ENCODE assay signal across 22 cellular contexts in the genomic region with DNA sequence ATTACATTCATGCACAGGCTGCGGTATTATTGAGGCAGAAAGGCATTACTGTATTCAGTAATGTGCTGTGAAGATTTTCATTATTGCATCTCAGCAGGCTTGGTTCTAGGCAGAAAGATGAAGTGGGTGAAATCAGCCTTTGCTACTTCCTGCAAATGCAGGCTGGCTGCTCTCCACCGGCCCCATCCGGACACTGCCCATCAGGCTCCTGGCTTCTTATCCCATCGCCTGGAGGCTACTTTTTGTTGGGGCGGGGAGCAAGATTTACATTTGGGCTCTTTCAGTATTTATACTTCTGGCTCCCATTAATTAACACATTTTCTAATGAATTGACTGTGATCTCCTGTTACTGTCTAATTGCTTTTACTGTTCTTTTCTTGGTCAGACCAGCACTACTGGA.
"Had no signal": no experiment of that assay in that cellular context is flagged by ENCODE, and none has a peak within 500 bp of the region (broad histone marks: within the 10 kb centered on the region; RNA-seq: fewer than 3 reads in every experiment).

No MANE protein-coding gene starts in this region.

- H3K27ac ChIP-seq: epithelial cell of prostate, esophagus muscularis mucosa, gastroesophageal sphincter, neural progenitor cell, ovary, right atrium auricular region, stomach, thoracic aorta, transverse colon had no signal

- H3K4me2 ChIP-seq: neural progenitor cell had no signal

- H3K27me3 Mint-ChIP-seq: dendritic cell treated with granulocyte-macrophage colony-stimulating factor and Interleukin-4, amounts not matched to agents 40 ng/mL and 50 ng/mL, for 4 days had no signal

- H3K36me3 ChIP-seq: esophagus muscularis mucosa, gastroesophageal sphincter, neural progenitor cell, ovary, right atrium auricular region, stomach, thoracic aorta, transverse colon had no signal

- H3K27me3 ChIP-seq: esophagus muscularis mucosa, gastroesophageal sphincter, neural progenitor cell, ovary, right atrium auricular region, stomach, transverse colon had no signal

- H3K4me1 ChIP-seq: right atrium auricular region had no signal

- ATAC-seq: effector memory CD8-positive, alpha-beta T cell; gastroesophageal sphincter; left lobe of liver; natural killer cell treated with Interleukin-12 subunit alpha and Interleukin-12 subunit beta and Interleukin-15 and Interleukin-18, amount 100 ng/mL, for 72 hours had no signal

- H3K36me3 Mint-ChIP-seq: natural killer cell treated with Interleukin-12 subunit alpha and Interleukin-12 subunit beta and Interleukin-15 and Interleukin-18, amount 100 ng/mL, for 72 hours; neural progenitor cell had no signal

- H3K4me3 Mint-ChIP-seq: dendritic cell treated with granulocyte-macrophage colony-stimulating factor and Interleukin-4, amounts not matched to agents 40 ng/mL and 50 ng/mL, for 4 days; effector memory CD8-positive, alpha-beta T cell; natural killer cell treated with Interleukin-12 subunit alpha and Interleukin-12 subunit beta and Interleukin-15 and Interleukin-18, amount 100 ng/mL, for 72 hours; neural progenitor cell had no signal

- H3K9ac ChIP-seq: neural progenitor cell had no signal

- DNase-seq: effector memory CD8-positive, alpha-beta T cell; glutamatergic neuron; islet precursor cell; mammary epithelial cell; midbrain; nucleus accumbens; ovary; small intestine; stimulated activated CD4-positive, alpha-beta T cell treated with anti-CD3 and anti-CD28 coated beads, Interleukin-12 subunit alpha, Interleukin-12 subunit beta, amount 100 ng/mL, for 4 hours; stimulated activated naive CD4-positive, alpha-beta T cell; stomach; substantia nigra; transverse colon had no signal

- H3K9me3 Mint-ChIP-seq: dendritic cell treated with granulocyte-macrophage colony-stimulating factor and Interleukin-4, amounts not matched to agents 40 ng/mL and 50 ng/mL, for 4 days; effector memory CD8-positive, alpha-beta T cell; natural killer cell treated with Interleukin-12 subunit alpha and Interleukin-12 subunit beta and Interleukin-15 and Interleukin-18, amount 100 ng/mL, for 72 hours had no signal

- H3K4me3 ChIP-seq: esophagus muscularis mucosa, gastroesophageal sphincter, neural progenitor cell, ovary, right atrium auricular region, stomach, thoracic aorta, transverse colon had no signal

- H3K27ac Mint-ChIP-seq: dendritic cell treated with granulocyte-macrophage colony-stimulating factor and Interleukin-4, amounts not matched to agents 40 ng/mL and 50 ng/mL, for 4 days; effector memory CD8-positive, alpha-beta T cell; natural killer cell treated with Interleukin-12 subunit alpha and Interleukin-12 subunit beta and Interleukin-15 and Interleukin-18, amount 100 ng/mL, for 72 hours; neural progenitor cell had no signal
